In the genomic region with DNA sequence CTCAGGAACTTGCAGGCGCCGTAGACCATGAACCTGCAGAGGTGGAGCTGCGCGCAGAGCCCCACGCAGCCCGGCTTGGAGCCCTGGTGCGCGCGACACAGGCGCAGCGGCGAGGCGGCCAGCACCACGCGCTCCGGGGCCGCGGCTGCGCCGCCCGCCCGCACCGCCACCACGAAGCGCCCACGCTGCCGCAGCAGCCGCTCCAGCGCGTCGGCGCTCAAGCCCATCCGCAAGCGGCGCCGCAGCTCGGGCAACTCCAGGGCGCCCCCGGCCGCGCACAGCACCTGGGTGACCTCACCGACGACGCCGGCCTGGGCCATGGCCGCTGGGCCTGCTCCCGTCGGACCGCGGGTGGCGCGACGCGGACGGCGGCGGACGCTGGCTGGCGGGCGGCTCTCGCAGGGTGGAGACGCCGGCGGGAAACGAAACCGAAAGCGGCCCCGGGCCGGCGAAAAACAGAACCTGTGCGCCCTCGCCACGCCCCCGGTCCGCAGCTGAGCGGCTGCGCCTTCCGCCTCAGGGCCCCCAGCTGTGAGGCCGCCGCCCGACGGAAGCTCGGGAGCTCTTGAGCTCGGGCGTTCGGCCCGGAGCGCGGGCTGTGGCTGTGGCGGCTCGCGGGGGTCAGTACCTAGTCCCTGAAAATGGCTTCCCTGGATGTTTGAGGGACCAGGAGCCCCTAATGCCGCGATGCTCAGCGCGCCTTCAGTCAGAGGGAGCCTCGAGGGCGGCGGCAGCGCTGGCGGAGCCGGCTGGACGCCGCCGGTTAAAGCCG, we compare ENCODE assay signal across 1 cellular context.
TF ChIP-seq lines count a peak whose summit lies in the region.

A gene with protein sequence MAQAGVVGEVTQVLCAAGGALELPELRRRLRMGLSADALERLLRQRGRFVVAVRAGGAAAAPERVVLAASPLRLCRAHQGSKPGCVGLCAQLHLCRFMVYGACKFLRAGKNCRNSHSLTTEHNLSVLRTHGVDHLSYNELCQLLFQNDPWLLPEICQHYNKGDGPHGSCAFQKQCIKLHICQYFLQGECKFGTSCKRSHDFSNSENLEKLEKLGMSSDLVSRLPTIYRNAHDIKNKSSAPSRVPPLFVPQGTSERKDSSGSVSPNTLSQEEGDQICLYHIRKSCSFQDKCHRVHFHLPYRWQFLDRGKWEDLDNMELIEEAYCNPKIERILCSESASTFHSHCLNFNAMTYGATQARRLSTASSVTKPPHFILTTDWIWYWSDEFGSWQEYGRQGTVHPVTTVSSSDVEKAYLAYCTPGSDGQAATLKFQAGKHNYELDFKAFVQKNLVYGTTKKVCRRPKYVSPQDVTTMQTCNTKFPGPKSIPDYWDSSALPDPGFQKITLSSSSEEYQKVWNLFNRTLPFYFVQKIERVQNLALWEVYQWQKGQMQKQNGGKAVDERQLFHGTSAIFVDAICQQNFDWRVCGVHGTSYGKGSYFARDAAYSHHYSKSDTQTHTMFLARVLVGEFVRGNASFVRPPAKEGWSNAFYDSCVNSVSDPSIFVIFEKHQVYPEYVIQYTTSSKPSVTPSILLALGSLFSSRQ (minus strand): TSS at position 424 of the 772 bp plus-strand sequence. CDS start 104 bp downstream, at position 320.

TF ChIP-seq in K562, 482 proteins besides CTCF, POLR2A, EP300 and RAD21 (continued from another document and continues in another):
- TF ChIP-seq MGA (IDR thresholded peaks at IDR 0.05) (0 out of 2 replicates have a peak, but pooled peaks have one; percentile 4), ZFP30 (CRISPR knock-in tag; IDR thresholded peaks at IDR 0.05; ENCODE audit: borderline replicate concordance) (no peak), HDAC2 (IDR thresholded peaks at IDR 0.05) (0 out of 2 replicates have a peak, but pooled peaks have one; percentile 36), ZNF253 (CRISPR knock-in tag; conservative IDR thresholded peaks at IDR 0.05) (no peak), ZFP1 (CRISPR knock-in tag; IDR thresholded peaks at IDR 0.05) (no peak), FOXA1 (IDR thresholded peaks at IDR 0.05; ENCODE audit: borderline replicate concordance) (no peak), ZNF121 (CRISPR knock-in tag; conservative IDR thresholded peaks at IDR 0.05) (no peak; the same call in 1 of the 2 replicates), HDAC1 (IDR thresholded peaks at IDR 0.05) (peak in 1 of 2 experiments; percentile 91; a peak in 2 of 4 replicates), NFATC3 (IDR thresholded peaks at IDR 0.05) (no peak), ZNF311 (CRISPR knock-in tag; IDR thresholded peaks at IDR 0.05) (no peak), CHD2 (IDR thresholded peaks at IDR 0.05; ENCODE audit: low read depth, low read length) (no peak; the same call in 1 of the 2 replicates), SMARCC2 (IDR thresholded peaks at IDR 0.05; ENCODE audit: low read depth) (no peak), SIN3A (IDR thresholded peaks at IDR 0.05; ENCODE audit: borderline replicate concordance in 2 of 2, control insufficient read depth in 1 of 2, low read depth in 2 of 2, low read length in 2 of 2) (peak; percentile 90 to 98; a peak in 3 of 4 replicates), SREBF2 (CRISPR knock-in tag; IDR thresholded peaks at IDR 0.05) (no peak), CXXC5 (CRISPR knock-in tag; IDR thresholded peaks at IDR 0.05) (peak; percentile 98), RBM25 (IDR thresholded peaks at IDR 0.05; ENCODE audit: low read depth, low read length, severe bottlenecking) (peak; percentile 46), GTF2A2 (tag; IDR thresholded peaks at IDR 0.05) (peak; percentile 62; the same call in 1 of the 2 replicates), CBX2 (IDR thresholded peaks at IDR 0.05; ENCODE audit: insufficient read depth, low read length, poor library complexity, severe bottlenecking) (no peak), LCOR (CRISPR knock-in tag; IDR thresholded peaks at IDR 0.05) (0 out of 2 replicates have a peak, but pooled peaks have one; percentile 74), ZNF316 (IDR thresholded peaks at IDR 0.05) (no peak), PRMT5 (CRISPR knock-in tag; IDR thresholded peaks at IDR 0.05) (no peak), SNAPC5 (CRISPR knock-in tag; IDR thresholded peaks at IDR 0.05) (no peak), NR3C1 (CRISPR knock-in tag; IDR thresholded peaks at IDR 0.05) (peak; percentile 81; the same call in 1 of the 2 replicates), DPF2 (IDR thresholded peaks at IDR 0.05) (no peak; the same call in 1 of the 2 replicates), HDGF (IDR thresholded peaks at IDR 0.05) (no peak), HMG20A (CRISPR knock-in tag; conservative IDR thresholded peaks at IDR 0.05) (no peak), FOXA3 (CRISPR knock-in tag; conservative IDR thresholded peaks at IDR 0.05 in 1 of 2, IDR thresholded peaks at IDR 0.05 in 1 of 2) (no peak; a peak in 1 of 4 replicates), ZBTB8A (IDR thresholded peaks at IDR 0.05; ENCODE audit: partially characterized antibody) (no peak), PHF20 (IDR thresholded peaks at IDR 0.05; ENCODE audit: partially characterized antibody) (peak; percentile 83), CAMTA2 (CRISPR knock-in tag; conservative IDR thresholded peaks at IDR 0.05) (no peak), SOX6 (IDR thresholded peaks at IDR 0.05) (no peak; the same call in none of the 2 replicates), PHF8 (IDR thresholded peaks at IDR 0.05; ENCODE audit: borderline replicate concordance, low read length) (peak; percentile 95; the same call in 1 of the 2 replicates), ZNF133 (CRISPR knock-in tag; IDR thresholded peaks at IDR 0.05) (no peak), TBP (optimal IDR thresholded peaks at IDR 0.05; ENCODE audit: low read depth, low read length) (no peak), NR4A1 (CRISPR knock-in tag; IDR thresholded peaks at IDR 0.05) (no peak; the same call in 1 of the 2 replicates), NR4A1 (tag; IDR thresholded peaks at IDR 0.05) (peak; percentile 59; the same call in 1 of the 2 replicates), ZBTB43 (CRISPR knock-in tag; IDR thresholded peaks at IDR 0.05) (0 out of 2 replicates have a peak, but pooled peaks have one; percentile 46)
- TF ChIP-seq, protein P1, sequence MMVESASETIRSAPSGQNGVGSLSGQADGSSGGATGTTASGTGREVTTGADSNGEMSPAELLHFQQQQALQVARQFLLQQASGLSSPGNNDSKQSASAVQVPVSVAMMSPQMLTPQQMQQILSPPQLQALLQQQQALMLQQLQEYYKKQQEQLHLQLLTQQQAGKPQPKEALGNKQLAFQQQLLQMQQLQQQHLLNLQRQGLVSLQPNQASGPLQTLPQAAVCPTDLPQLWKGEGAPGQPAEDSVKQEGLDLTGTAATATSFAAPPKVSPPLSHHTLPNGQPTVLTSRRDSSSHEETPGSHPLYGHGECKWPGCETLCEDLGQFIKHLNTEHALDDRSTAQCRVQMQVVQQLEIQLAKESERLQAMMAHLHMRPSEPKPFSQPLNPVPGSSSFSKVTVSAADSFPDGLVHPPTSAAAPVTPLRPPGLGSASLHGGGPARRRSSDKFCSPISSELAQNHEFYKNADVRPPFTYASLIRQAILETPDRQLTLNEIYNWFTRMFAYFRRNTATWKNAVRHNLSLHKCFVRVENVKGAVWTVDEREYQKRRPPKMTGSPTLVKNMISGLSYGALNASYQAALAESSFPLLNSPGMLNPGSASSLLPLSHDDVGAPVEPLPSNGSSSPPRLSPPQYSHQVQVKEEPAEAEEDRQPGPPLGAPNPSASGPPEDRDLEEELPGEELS (CRISPR knock-in tag; IDR thresholded peaks at IDR 0.05; ENCODE audit: borderline replicate concordance) = peak; percentile 78; the same call in 1 of the 2 replicates
- TF ChIP-seq, protein P2, sequence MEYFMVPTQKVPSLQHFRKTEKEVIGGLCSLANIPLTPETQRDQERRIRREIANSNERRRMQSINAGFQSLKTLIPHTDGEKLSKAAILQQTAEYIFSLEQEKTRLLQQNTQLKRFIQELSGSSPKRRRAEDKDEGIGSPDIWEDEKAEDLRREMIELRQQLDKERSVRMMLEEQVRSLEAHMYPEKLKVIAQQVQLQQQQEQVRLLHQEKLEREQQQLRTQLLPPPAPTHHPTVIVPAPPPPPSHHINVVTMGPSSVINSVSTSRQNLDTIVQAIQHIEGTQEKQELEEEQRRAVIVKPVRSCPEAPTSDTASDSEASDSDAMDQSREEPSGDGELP (CRISPR knock-in tag; IDR thresholded peaks at IDR 0.05; ENCODE audit: borderline replicate concordance) = peak; percentile 100
- TF ChIP-seq, protein P3, sequence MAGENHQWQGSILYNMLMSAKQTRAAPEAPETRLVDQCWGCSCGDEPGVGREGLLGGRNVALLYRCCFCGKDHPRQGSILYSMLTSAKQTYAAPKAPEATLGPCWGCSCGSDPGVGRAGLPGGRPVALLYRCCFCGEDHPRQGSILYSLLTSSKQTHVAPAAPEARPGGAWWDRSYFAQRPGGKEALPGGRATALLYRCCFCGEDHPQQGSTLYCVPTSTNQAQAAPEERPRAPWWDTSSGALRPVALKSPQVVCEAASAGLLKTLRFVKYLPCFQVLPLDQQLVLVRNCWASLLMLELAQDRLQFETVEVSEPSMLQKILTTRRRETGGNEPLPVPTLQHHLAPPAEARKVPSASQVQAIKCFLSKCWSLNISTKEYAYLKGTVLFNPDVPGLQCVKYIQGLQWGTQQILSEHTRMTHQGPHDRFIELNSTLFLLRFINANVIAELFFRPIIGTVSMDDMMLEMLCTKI (IDR thresholded peaks at IDR 0.05; ENCODE audit: partially characterized antibody) = no peak
